8 cellular contexts compared by ENCODE assay signal in genomic region chr1:115642168-115643072, GRCh38. TPM values are rescaled to one million over a fixed set of nuclear protein-coding genes. Genes with fewer than 3 reads are reported as not detected.
DNase-seq lines count a peak whose midpoint lies in the region; ATAC-seq, FAIRE-seq and TF ChIP-seq lines count a peak whose summit lies in the region.

No MANE protein-coding gene starts in this region.

- CTCF ChIA-PET in activated naive CD4-positive, alpha-beta T cell treated with anti-CD3 and anti-CD28 coated beads, Interleukin-2, amount 10 ng/mL, durations not matched to agents 7 days and 5 days (lab: Charles Lee): interaction anchor here (1.0 kb wide), 1 partner anchor 64 kb away, joined by 5 read pairs; no protein-coding TSS in a partner anchor

- H3K9me3 Mint-ChIP-seq in activated naive CD4-positive, alpha-beta T cell treated with anti-CD3 and anti-CD28 coated beads, Interleukin-2, amount 10 ng/mL, durations not matched to agents 7 days and 5 days: peaks cover 14% of the 10 kb centered on the region

- H3K9ac ChIP-seq in rectal smooth muscle tissue (ENCODE audit: low read length): peak overlapping the region; percentile 47

- peaks cover 48% of the 10 kb centered on the region for H3K27me3 Mint-ChIP-seq in activated naive CD4-positive, alpha-beta T cell treated with anti-CD3 and anti-CD28 coated beads, Interleukin-2, amount 10 ng/mL, durations not matched to agents 7 days and 5 days

- peaks cover 9% of the 10 kb centered on the region for H3K36me3 Mint-ChIP-seq in activated naive CD4-positive, alpha-beta T cell treated with anti-CD3 and anti-CD28 coated beads, Interleukin-2, amount 10 ng/mL, durations not matched to agents 7 days and 5 days

- intact Hi-C loops in left ventricle myocardium inferior (cut with micrococcal nuclease): no loop called here

- peak overlapping the region; percentile 75 for H3K27ac Mint-ChIP-seq in activated naive CD4-positive, alpha-beta T cell treated with anti-CD3 and anti-CD28 coated beads, Interleukin-2, amount 10 ng/mL, durations not matched to agents 7 days and 5 days

- H3K4me3 ChIP-seq in left ventricle myocardium inferior (peak overlapping the region; percentile 97), rectal smooth muscle tissue (ENCODE audit: low read length) (peak overlapping the region; percentile 90)

- TF ChIP-seq CTCF in D721Med (IDR thresholded peaks at IDR 0.05; ENCODE audit: insufficient read depth, missing control alignments) (no peak), left ventricle myocardium inferior (IDR thresholded peaks at IDR 0.05; ENCODE audit: borderline replicate concordance) (peak; percentile 37)

- H3K27ac ChIP-seq in left ventricle myocardium inferior (replicated peaks) (peak overlapping the region; percentile 85), rectal smooth muscle tissue (ENCODE audit: low read depth, low read length) (peak overlapping the region; percentile 83)

- DNase-seq in D721Med (ENCODE audit: insufficient read length, low spot score) (peak; percentile 31), GM19239 (ENCODE audit: insufficient read length, low spot score) (peak; percentile 64), NCI-H69 (lab: John Stamatoyannopoulos, UW) (peak; percentile 75), left ventricle myocardium inferior (peak; percentile 43), cerebellum (ENCODE audit: low spot score) (no peak)
- DNase-seq in activated naive CD4-positive, alpha-beta T cell treated with anti-CD3 and anti-CD28 coated beads, Interleukin-2, amount 10 ng/mL, durations not matched to agents 7 days and 5 days: peak; percentile 66

- H3K4me1 Mint-ChIP-seq in activated naive CD4-positive, alpha-beta T cell treated with anti-CD3 and anti-CD28 coated beads, Interleukin-2, amount 10 ng/mL, durations not matched to agents 7 days and 5 days: peaks cover 24% of the 10 kb centered on the region

- ATAC-seq in HG03139 (IDR thresholded peaks at IDR 0.05; ENCODE audit: unreplicated experiment): peak; percentile 61

- no peak for FAIRE-seq in D721Med (lab: Jason Lieb, UNC)
- peak; percentile 44 for FAIRE-seq in GM19239 (lab: Jason Lieb, UNC)

- H3K27me3 ChIP-seq in left ventricle myocardium inferior (ENCODE audit: low read depth) (no peaks in the 10 kb centered on the region), rectal smooth muscle tissue (ENCODE audit: control insufficient read depth, insufficient read depth, low read length) (no peaks in the 10 kb centered on the region)

- H3K4me1 ChIP-seq in left ventricle myocardium inferior (peaks cover 36% of the 10 kb centered on the region), rectal smooth muscle tissue (ENCODE audit: control insufficient read depth, insufficient read depth, low read length) (peaks cover 13% of the 10 kb centered on the region)

- H3K4me3 Mint-ChIP-seq in activated naive CD4-positive, alpha-beta T cell treated with anti-CD3 and anti-CD28 coated beads, Interleukin-2, amount 10 ng/mL, durations not matched to agents 7 days and 5 days: peak overlapping the region; percentile 88

- no peaks in the 10 kb centered on the region for H3K36me3 ChIP-seq in left ventricle myocardium inferior
- no peaks in the 10 kb centered on the region for H3K36me3 ChIP-seq in rectal smooth muscle tissue (ENCODE audit: control insufficient read depth, insufficient read depth, low read length)

- peaks cover 26% of the 10 kb centered on the region for H3K9me3 ChIP-seq in left ventricle myocardium inferior (replicated peaks)

RNA-seq across cellular contexts. Expression of gene VANGL1, which starts 0.7 kb away (rescaled TPM):
- 5.9 TPM for total RNA-seq in left ventricle myocardium inferior
- 4.6 TPM for total RNA-seq in cerebellum
